In the genomic region with DNA sequence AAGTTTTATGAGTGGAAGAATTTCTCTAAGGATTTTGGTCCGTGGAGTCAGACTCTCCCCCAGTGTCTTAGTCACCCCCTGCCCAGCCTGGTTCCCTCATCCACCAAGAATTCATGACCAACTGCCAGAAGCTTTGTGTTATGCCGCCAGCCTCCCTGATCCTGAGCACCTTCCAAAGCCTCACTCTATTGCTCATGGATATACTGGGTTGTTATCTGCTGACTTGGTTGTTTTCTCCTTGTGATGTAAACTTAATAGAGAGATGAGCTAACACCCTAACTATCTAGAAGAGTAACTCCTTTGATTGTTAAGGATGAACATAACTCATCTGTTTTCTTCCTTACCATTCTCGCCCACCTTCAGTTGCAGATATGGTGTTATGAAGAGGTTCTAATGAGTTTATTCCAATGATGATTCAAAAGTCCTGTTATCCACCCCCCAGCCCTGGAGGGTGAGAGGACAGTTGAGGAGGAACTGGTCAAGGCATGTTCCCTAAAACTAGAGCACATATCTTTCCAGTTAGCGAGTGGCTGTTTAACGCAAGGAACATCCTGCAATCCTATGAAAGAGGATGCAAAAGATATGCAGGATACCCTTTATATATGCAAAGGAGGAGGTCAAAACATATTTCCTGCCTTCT, we compare ENCODE assay signal across 11 cellular contexts. TPM values are rescaled to one million over a fixed set of nuclear protein-coding genes. Genes with fewer than 3 reads are reported as not detected.
DNase-seq lines count a peak whose midpoint lies in the region; ATAC-seq and TF ChIP-seq lines count a peak whose summit lies in the region.
"Had no signal": no experiment of that assay in that cellular context is flagged by ENCODE, and none has a peak within 500 bp of the region (broad histone marks: within the 10 kb centered on the region; RNA-seq: fewer than 3 reads in every experiment).

No MANE protein-coding gene starts in this region.

- no peak overlapping the region for H3K27ac ChIP-seq in CD4-positive, alpha-beta T cell (ENCODE audit: low read depth, low read length)
- H3K27ac ChIP-seq in mammary epithelial cell (ENCODE audit: insufficient read depth, low read depth, low read length): peak overlapping the region; percentile 90

- no peak for TF ChIP-seq CTCF in CD4-positive, alpha-beta T cell (IDR thresholded peaks at IDR 0.05)
- TF ChIP-seq CTCF in mammary epithelial cell (conservative IDR thresholded peaks at IDR 0.05 in 1 of 2, IDR thresholded peaks at IDR 0.05 in 1 of 2; ENCODE audit: extremely low read depth in 1 of 2, insufficient read depth in 1 of 2, low read depth in 1 of 2, low read length in 2 of 2): no peak
- no peak for TF ChIP-seq CTCF in nephron progenitor cell (IDR thresholded peaks at IDR 0.05)

- H3K4me1 Mint-ChIP-seq in CD4-positive, alpha-beta T cell (ENCODE audit: low read depth): peaks cover 36% of the 10 kb centered on the region
- H3K4me1 Mint-ChIP-seq in IgD-negative memory B cell (peaks cover 23 to 26% (median 26%) of the 10 kb centered on the region in 3 donors), nephron progenitor cell (peaks cover 33% of the 10 kb centered on the region)

- in situ Hi-C loops in mammary epithelial cell (cut with MboI; ENCODE audit: low sequenced_read_pairs in 2 of 2): no loop called here

- H3K27me3 ChIP-seq in CD4-positive, alpha-beta T cell (ENCODE audit: control insufficient read depth, insufficient read depth, low read length): no peaks in the 10 kb centered on the region
- no peaks in the 10 kb centered on the region for H3K27me3 ChIP-seq in mammary epithelial cell (ENCODE audit: insufficient read depth, low read length)
- H3K27me3 ChIP-seq: upper lobe of left lung had no signal

- H2AFZ ChIP-seq in mammary epithelial cell (ENCODE audit: low read depth, low read length): peak overlapping the region; percentile 83

- peak overlapping the region; percentile 91 for H3K4me2 ChIP-seq in mammary epithelial cell (ENCODE audit: insufficient read depth, low read depth, low read length)

- WGBS in mammary epithelial cell (ENCODE audit: low coverage, missing lambda C conversion rate): 0% methylated on average over 5 of the region's 5 CpGs

- no peaks in the 10 kb centered on the region for H4K20me1 ChIP-seq in mammary epithelial cell (ENCODE audit: insufficient read depth, low read length)

- peaks cover 31% of the 10 kb centered on the region for H3K36me3 Mint-ChIP-seq in CD4-positive, alpha-beta T cell (ENCODE audit: low read depth)
- H3K36me3 Mint-ChIP-seq in IgD-negative memory B cell: no peaks in the 10 kb centered on the region
- peaks cover 7% of the 10 kb centered on the region for H3K36me3 Mint-ChIP-seq in nephron progenitor cell (ENCODE audit: low read depth)

- POLR2A ChIA-PET in CD4-positive, alpha-beta T cell (lab: Charles Lee): interaction anchor here (1.5 to 2.0 kb wide), 5 partner anchors 20 to 160 kb away, joined by 6 to 34 read pairs (median 9); a partner anchor contains a TSS

- H3K27ac Mint-ChIP-seq in CD4-positive, alpha-beta T cell: no peak overlapping the region
- peak overlapping the region in 1 of 3 donors; percentile 96 for H3K27ac Mint-ChIP-seq in IgD-negative memory B cell
- H3K27ac Mint-ChIP-seq in nephron progenitor cell: no peak overlapping the region

- peak overlapping the region in 1 of 3 experiments; percentile 54 for H3K4me3 ChIP-seq in mammary epithelial cell (replicated peaks in 1 of 3; ENCODE audit: insufficient read depth in 1 of 3, low read depth in 2 of 3, low read length in 3 of 3)

- H3K4me3 Mint-ChIP-seq in CD4-positive, alpha-beta T cell: peak overlapping the region; percentile 7
- H3K4me3 Mint-ChIP-seq in IgD-negative memory B cell: peak overlapping the region; percentile 94 to 97 (median 96)
- peak overlapping the region; percentile 98 for H3K4me3 Mint-ChIP-seq in nephron progenitor cell

- H3K9me3 ChIP-seq in CD4-positive, alpha-beta T cell (ENCODE audit: control insufficient read depth, low read length): no peaks in the 10 kb centered on the region
- H3K9me3 ChIP-seq in mammary epithelial cell (replicated peaks; ENCODE audit: insufficient read depth, low read length): no peaks in the 10 kb centered on the region
- H3K9me3 ChIP-seq: upper lobe of left lung had no signal

- ATAC-seq in CD4-positive, alpha-beta T cell (ENCODE audit: poor library complexity): no peak
- ATAC-seq in left lobe of liver: no peak

- dilution Hi-C loops in mammary epithelial cell (cut with HindIII; ENCODE audit: low sequenced_read_pairs): loop anchor here (5.0 kb wide), 1 partner anchor 107 kb away; no protein-coding TSS in a partner anchor

- peaks cover 33% of the 10 kb centered on the region for H3K79me2 ChIP-seq in mammary epithelial cell (ENCODE audit: insufficient read depth, low read length)

- peaks cover 1% of the 10 kb centered on the region for H3K36me3 ChIP-seq in mammary epithelial cell (ENCODE audit: insufficient read depth, low read length)

- peaks cover 19% of the 10 kb centered on the region for H3K4me1 ChIP-seq in mammary epithelial cell (ENCODE audit: insufficient read depth, low read length)

- CTCF ChIA-PET in CD4-positive, alpha-beta T cell (lab: Charles Lee): interaction anchor here (0.5 to 4.9 kb wide), 6 partner anchors 21 to 790 kb away, joined by 3 to 55 read pairs (median 4); no protein-coding TSS in a partner anchor
- CTCF ChIA-PET in mammary epithelial cell (lab: Charles Lee; ENCODE audit: low non-redundant PET): interaction anchor here (0.6 to 0.7 kb wide), 4 partner anchors 97 to 660 kb away, joined by 3 to 28 read pairs (median 10); no protein-coding TSS in a partner anchor

- BruUV-seq in mammary epithelial cell (replicated peaks; lab: Mats Ljungman, UMichigan): no TSS peak

- peaks cover 2% of the 10 kb centered on the region for H3K27me3 Mint-ChIP-seq in CD4-positive, alpha-beta T cell
- H3K27me3 Mint-ChIP-seq in IgD-negative memory B cell (peaks cover under 1% of the 10 kb centered on the region), nephron progenitor cell (ENCODE audit: low read depth, poor library complexity) (peaks cover 31% of the 10 kb centered on the region)

- H3K9ac ChIP-seq in mammary epithelial cell (ENCODE audit: insufficient read depth, low read length): peak overlapping the region; percentile 84

- no peak for DNase-seq in CD4-positive, alpha-beta T cell
- peak; percentile 89 for DNase-seq in mammary epithelial cell
- no peak for DNase-seq in nephron progenitor cell
- DNase-seq in NCI-H2107 (lab: John Stamatoyannopoulos, UW): no peak
- no peak for DNase-seq in NCI-H2171 (lab: John Stamatoyannopoulos, UW)
- no peak for DNase-seq in effector CD4-positive, alpha-beta T cell
- DNase-seq in left lobe of liver (ENCODE audit: low spot score): no peak
- DNase-seq: upper lobe of left lung had no signal

- intact Hi-C loops in CD4-positive, alpha-beta T cell (cut with DNase I, micrococcal nuclease): loop anchor here in 1 of 2 experiments (5.0 kb wide), 1 partner anchor 357 kb away; no protein-coding TSS in a partner anchor
- intact Hi-C loops in mammary epithelial cell (cut with micrococcal nuclease): loop anchor here (1.0 kb wide), 1 partner anchor 52 kb away; a partner anchor contains a TSS

- no peaks in the 10 kb centered on the region for H3K9me3 Mint-ChIP-seq in CD4-positive, alpha-beta T cell
- H3K9me3 Mint-ChIP-seq in IgD-negative memory B cell (no peaks in the 10 kb centered on the region), nephron progenitor cell (no peaks in the 10 kb centered on the region)

RNA-seq across cellular contexts. Expression of a gene that starts 1.5 kb away (rescaled TPM):
- 10 to 100 TPM; 66.7 to 71.9 TPM for total RNA-seq in CD4-positive, alpha-beta T cell
- polyA plus RNA-seq in IgD-negative memory B cell (49.7 TPM), mammary epithelial cell (184 TPM)
- total RNA-seq in mammary epithelial cell (100 to 1,000 TPM; 112 to 159 TPM), left lobe of liver (52.4 TPM)
- polyA minus RNA-seq in mammary epithelial cell: 160 TPM

RNA-seq across cellular contexts. Expression of a gene that starts 16.3 kb away (rescaled TPM):
- under 1 TPM in 1 of 2 experiments, not detected in 1; 0.14 TPM for total RNA-seq in CD4-positive, alpha-beta T cell
- polyA plus RNA-seq in IgD-negative memory B cell (0.19 TPM), mammary epithelial cell (7.8 TPM)
- total RNA-seq in mammary epithelial cell (10 to 100 TPM in 1 of 2 donors, under 1 TPM in 1; 0.67 to 12.7 TPM), left lobe of liver (not detected)
- polyA minus RNA-seq in mammary epithelial cell: 2.5 TPM
- total RNA-seq: dermis microvascular lymphatic vessel endothelial cell had no signal

RNA-seq across cellular contexts. Expression of a gene that starts 36.1 kb away (rescaled TPM):
- total RNA-seq in CD4-positive, alpha-beta T cell: not detected
- polyA plus RNA-seq in IgD-negative memory B cell (not detected), mammary epithelial cell (5.1 TPM)
- total RNA-seq in mammary epithelial cell (1 to 10 TPM in 1 of 2 donors, not detected in 1; 8.2 TPM), left lobe of liver (not detected)
- not detected for polyA minus RNA-seq in mammary epithelial cell
- total RNA-seq: T-helper 1 cell treated with Interleukin-12 subunit alpha and Interleukin-12 subunit beta and Interleukin-4 antibody, amounts not matched to agents 30 ng/mL and 1 ng/mL, for 36 hours had no signal

RNA-seq across cellular contexts. Expression of a gene that starts 51.6 kb away (rescaled TPM):
- not detected for total RNA-seq in CD4-positive, alpha-beta T cell
- polyA plus RNA-seq in IgD-negative memory B cell: not detected
- not detected for total RNA-seq in mammary epithelial cell
- polyA plus RNA-seq in mammary epithelial cell: not detected
- polyA minus RNA-seq in mammary epithelial cell: not detected
- total RNA-seq in left lobe of liver: not detected
- total RNA-seq: dermis microvascular lymphatic vessel endothelial cell; T-helper 1 cell treated with Interleukin-12 subunit alpha and Interleukin-12 subunit beta and Interleukin-4 antibody, amounts not matched to agents 30 ng/mL and 1 ng/mL, for 36 hours; upper lobe of left lung had no signal

RNA-seq across cellular contexts. Expression of a gene that starts 51.7 kb away (rescaled TPM):
- 100 to 1,000 TPM; 103 to 105 TPM for total RNA-seq in CD4-positive, alpha-beta T cell
- polyA plus RNA-seq in IgD-negative memory B cell (182 TPM), mammary epithelial cell (20.1 TPM)
- total RNA-seq in mammary epithelial cell (10 to 100 TPM; 36.2 to 53.3 TPM), left lobe of liver (159 TPM)
- 55.2 TPM for polyA minus RNA-seq in mammary epithelial cell

Comparison
In these comparisons a context has a peak if more than half of its experiments do, and no peak if none do; other contexts are left out.
1. H3K4me3 Mint-ChIP-seq: peak in every context shown above with its lines; median percentile 98 in nephron progenitor cell; 96 in IgD-negative memory B cell; 7 in CD4-positive, alpha-beta T cell.